8 cellular contexts compared by ENCODE assay signal in the genomic region with DNA sequence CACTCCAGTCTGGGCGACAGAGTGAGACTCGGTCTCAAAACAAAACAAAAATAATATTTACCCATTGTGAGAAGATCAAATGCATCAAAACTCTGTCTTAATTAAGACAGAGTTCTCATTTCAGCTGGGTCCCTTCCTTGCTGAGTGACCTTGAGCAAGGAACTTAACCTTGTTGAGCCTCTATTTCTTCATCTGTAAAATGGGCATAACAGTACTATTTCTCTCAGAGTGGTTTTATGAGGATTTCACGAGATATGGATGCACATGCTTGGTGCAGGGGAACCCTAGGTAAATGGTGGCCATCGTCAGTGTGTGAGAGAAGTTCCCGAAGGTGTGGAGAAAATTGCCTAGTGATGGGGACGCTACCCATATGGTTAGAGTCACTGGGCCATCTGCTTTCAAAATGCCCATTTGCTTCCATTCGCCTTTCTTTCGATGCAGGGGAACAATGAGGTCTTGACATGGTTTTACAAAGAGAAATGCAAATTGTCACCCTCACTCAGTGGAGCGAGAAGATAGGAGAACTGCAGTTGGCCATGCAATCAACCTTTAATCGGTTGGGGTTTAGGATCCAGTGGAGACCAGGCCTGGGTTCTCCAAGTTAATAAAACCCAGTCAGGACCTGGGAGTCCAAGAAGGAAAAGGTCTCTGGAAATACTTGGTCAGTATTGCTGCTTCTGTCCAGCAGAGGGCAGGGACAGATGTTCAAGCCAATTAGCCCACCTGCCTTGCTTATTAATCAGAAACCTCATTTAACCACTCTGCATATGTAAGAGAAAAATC. TPM values are rescaled to one million over a fixed set of nuclear protein-coding genes. Genes with fewer than 3 reads are reported as not detected.
DNase-seq lines count a peak whose midpoint lies in the region; ATAC-seq and TF ChIP-seq lines count a peak whose summit lies in the region.

No MANE protein-coding gene starts in this region.

- no peaks in the 10 kb centered on the region for H3K27me3 Mint-ChIP-seq in activated CD8-positive, alpha-beta T cell treated with anti-CD3 and anti-CD28 coated beads for 36 hours
- peaks cover 11% of the 10 kb centered on the region for H3K27me3 Mint-ChIP-seq in activated CD8-positive, alpha-beta T cell treated with anti-CD3 and anti-CD28 coated beads, Interleukin-2, amount 10 ng/mL, durations not matched to agents 7 days and 5 days (ENCODE audit: low read depth)
- peaks cover 2% of the 10 kb centered on the region for H3K27me3 Mint-ChIP-seq in activated T-helper 2 cell treated with anti-CD3 and anti-CD28 coated beads, Interferon-gamma antibody, Interleukin-2, Interleukin-4, amounts not matched to agents 10 μg/mL and 5 μg/mL and 100 μg/mL, durations not matched to agents 14 hours and 24 hours and 36 hours (ENCODE audit: low read depth)

- POLR2A ChIA-PET in activated CD8-positive, alpha-beta T cell treated with anti-CD3 and anti-CD28 coated beads for 36 hours (lab: Charles Lee) = no interaction called here
- POLR2A ChIA-PET in activated CD8-positive, alpha-beta T cell treated with anti-CD3 and anti-CD28 coated beads, Interleukin-2, amount 10 ng/mL, durations not matched to agents 7 days and 5 days (lab: Charles Lee) = no interaction called here

- ATAC-seq in activated CD8-positive, alpha-beta T cell treated with anti-CD3 and anti-CD28 coated beads for 36 hours = no peak
- ATAC-seq in activated CD8-positive, alpha-beta T cell treated with anti-CD3 and anti-CD28 coated beads, Interleukin-2, amount 10 ng/mL, durations not matched to agents 7 days and 5 days = no peak
- ATAC-seq in upper lobe of right lung = peak; percentile 66
- no peak for ATAC-seq in HG02610 (IDR thresholded peaks at IDR 0.05; ENCODE audit: unreplicated experiment)

- no peaks in the 10 kb centered on the region for H3K27me3 ChIP-seq in hepatocyte
- no peaks in the 10 kb centered on the region for H3K27me3 ChIP-seq in upper lobe of right lung

- H3K9me2 ChIP-seq in hepatocyte (replicated peaks; ENCODE audit: insufficient read depth) = no peaks in the 10 kb centered on the region

- H3K4me1 Mint-ChIP-seq in activated CD8-positive, alpha-beta T cell treated with anti-CD3 and anti-CD28 coated beads for 36 hours (ENCODE audit: low read depth) = no peaks in the 10 kb centered on the region
- no peaks in the 10 kb centered on the region for H3K4me1 Mint-ChIP-seq in activated CD8-positive, alpha-beta T cell treated with anti-CD3 and anti-CD28 coated beads, Interleukin-2, amount 10 ng/mL, durations not matched to agents 7 days and 5 days (ENCODE audit: low read depth)
- H3K4me1 Mint-ChIP-seq in activated T-helper 2 cell treated with anti-CD3 and anti-CD28 coated beads, Interferon-gamma antibody, Interleukin-2, Interleukin-4, amounts not matched to agents 10 μg/mL and 5 μg/mL and 100 μg/mL, durations not matched to agents 14 hours and 24 hours and 36 hours (ENCODE audit: low read depth) = no peaks in the 10 kb centered on the region

- no peak overlapping the region for H3K4me3 Mint-ChIP-seq in activated CD8-positive, alpha-beta T cell treated with anti-CD3 and anti-CD28 coated beads for 36 hours
- no peak overlapping the region for H3K4me3 Mint-ChIP-seq in activated CD8-positive, alpha-beta T cell treated with anti-CD3 and anti-CD28 coated beads, Interleukin-2, amount 10 ng/mL, durations not matched to agents 7 days and 5 days
- H3K4me3 Mint-ChIP-seq in activated T-helper 2 cell treated with anti-CD3 and anti-CD28 coated beads, Interferon-gamma antibody, Interleukin-2, Interleukin-4, amounts not matched to agents 10 μg/mL and 5 μg/mL and 100 μg/mL, durations not matched to agents 14 hours and 24 hours and 36 hours (ENCODE audit: low read depth) = no peak overlapping the region

- no peaks in the 10 kb centered on the region for H3K36me3 Mint-ChIP-seq in activated CD8-positive, alpha-beta T cell treated with anti-CD3 and anti-CD28 coated beads for 36 hours (ENCODE audit: low read depth)
- no peaks in the 10 kb centered on the region for H3K36me3 Mint-ChIP-seq in activated CD8-positive, alpha-beta T cell treated with anti-CD3 and anti-CD28 coated beads, Interleukin-2, amount 10 ng/mL, durations not matched to agents 7 days and 5 days (ENCODE audit: low read depth)
- H3K36me3 Mint-ChIP-seq in activated T-helper 2 cell treated with anti-CD3 and anti-CD28 coated beads, Interferon-gamma antibody, Interleukin-2, Interleukin-4, amounts not matched to agents 10 μg/mL and 5 μg/mL and 100 μg/mL, durations not matched to agents 14 hours and 24 hours and 36 hours (ENCODE audit: low read depth) = no peaks in the 10 kb centered on the region

- H3K27ac Mint-ChIP-seq in activated CD8-positive, alpha-beta T cell treated with anti-CD3 and anti-CD28 coated beads for 36 hours = no peak overlapping the region
- no peak overlapping the region for H3K27ac Mint-ChIP-seq in activated CD8-positive, alpha-beta T cell treated with anti-CD3 and anti-CD28 coated beads, Interleukin-2, amount 10 ng/mL, durations not matched to agents 7 days and 5 days
- no peak overlapping the region for H3K27ac Mint-ChIP-seq in activated T-helper 2 cell treated with anti-CD3 and anti-CD28 coated beads, Interferon-gamma antibody, Interleukin-2, Interleukin-4, amounts not matched to agents 10 μg/mL and 5 μg/mL and 100 μg/mL, durations not matched to agents 14 hours and 24 hours and 36 hours

- no peak overlapping the region for H2AFZ ChIP-seq in hepatocyte

- CTCF ChIA-PET in activated CD8-positive, alpha-beta T cell treated with anti-CD3 and anti-CD28 coated beads for 36 hours (lab: Charles Lee) = no interaction called here
- CTCF ChIA-PET in activated CD8-positive, alpha-beta T cell treated with anti-CD3 and anti-CD28 coated beads, Interleukin-2, amount 10 ng/mL, durations not matched to agents 7 days and 5 days (lab: Charles Lee) = no interaction called here

- H3K27ac ChIP-seq in VCaP (no peak overlapping the region), hepatocyte (no peak overlapping the region), upper lobe of right lung (no peak overlapping the region)

- H3K9me3 Mint-ChIP-seq in activated CD8-positive, alpha-beta T cell treated with anti-CD3 and anti-CD28 coated beads for 36 hours = no peaks in the 10 kb centered on the region
- no peaks in the 10 kb centered on the region for H3K9me3 Mint-ChIP-seq in activated CD8-positive, alpha-beta T cell treated with anti-CD3 and anti-CD28 coated beads, Interleukin-2, amount 10 ng/mL, durations not matched to agents 7 days and 5 days (ENCODE audit: insufficient read depth)
- no peaks in the 10 kb centered on the region for H3K9me3 Mint-ChIP-seq in activated T-helper 2 cell treated with anti-CD3 and anti-CD28 coated beads, Interferon-gamma antibody, Interleukin-2, Interleukin-4, amounts not matched to agents 10 μg/mL and 5 μg/mL and 100 μg/mL, durations not matched to agents 14 hours and 24 hours and 36 hours

- no peaks in the 10 kb centered on the region for H3K9me3 ChIP-seq in hepatocyte (ENCODE audit: low read depth)
- H3K9me3 ChIP-seq in upper lobe of right lung = no peaks in the 10 kb centered on the region

- no peak overlapping the region for H3K4me2 ChIP-seq in hepatocyte

- no peak for DNase-seq in activated CD8-positive, alpha-beta T cell treated with anti-CD3 and anti-CD28 coated beads for 36 hours
- no peak for DNase-seq in activated CD8-positive, alpha-beta T cell treated with anti-CD3 and anti-CD28 coated beads, Interleukin-2, amount 10 ng/mL, durations not matched to agents 7 days and 5 days
- DNase-seq in hepatocyte (ENCODE audit: low spot score) = no peak
- DNase-seq in upper lobe of right lung = no peak
- DNase-seq in activated T-helper 2 cell treated with anti-CD3 and anti-CD28 coated beads, Interferon-gamma antibody, Interleukin-2, Interleukin-4, amounts not matched to agents 10 μg/mL and 5 μg/mL and 100 μg/mL, durations not matched to agents 14 hours and 24 hours and 36 hours (ENCODE audit: low spot score) = no peak
- no peak for DNase-seq in NK-92 treated with Interleukin-12 subunit alpha and Interleukin-12 subunit beta, amount 100 ng/mL, for 24 hours (lab: John Stamatoyannopoulos, UW)

- H3K4me3 ChIP-seq in hepatocyte (no peak overlapping the region), upper lobe of right lung (no peak overlapping the region)

- intact Hi-C loops in activated CD8-positive, alpha-beta T cell treated with anti-CD3 and anti-CD28 coated beads for 36 hours (cut with micrococcal nuclease) = no loop called here
- intact Hi-C loops in upper lobe of right lung (cut with DNase I) = no loop called here
- intact Hi-C loops in activated T-helper 2 cell treated with anti-CD3 and anti-CD28 coated beads, Interferon-gamma antibody, Interleukin-2, Interleukin-4, amounts not matched to agents 10 μg/mL and 5 μg/mL and 100 μg/mL, durations not matched to agents 14 hours and 24 hours and 36 hours (cut with micrococcal nuclease) = no loop called here

- H3K4me1 ChIP-seq in hepatocyte (ENCODE audit: insufficient read depth) (peaks cover 4% of the 10 kb centered on the region), upper lobe of right lung (no peaks in the 10 kb centered on the region)

- H3K79me2 ChIP-seq in hepatocyte = no peaks in the 10 kb centered on the region

- no peaks in the 10 kb centered on the region for H4K20me1 ChIP-seq in hepatocyte (ENCODE audit: insufficient read depth, poor library complexity, severe bottlenecking)

- H3K36me3 ChIP-seq in hepatocyte (replicated peaks; ENCODE audit: insufficient read depth, low read depth) (no peaks in the 10 kb centered on the region), upper lobe of right lung (no peaks in the 10 kb centered on the region)

- WGBS in hepatocyte (ENCODE audit: low lambda C conversion rate, missing lambda C conversion rate) = 92% methylated on average over 10 of the region's 10 CpGs

- TF ChIP-seq CTCF in activated CD8-positive, alpha-beta T cell treated with anti-CD3 and anti-CD28 coated beads for 36 hours (IDR thresholded peaks at IDR 0.05) = peak; percentile 19
- TF ChIP-seq CTCF in VCaP (conservative IDR thresholded peaks at IDR 0.05) (peak; percentile 81), hepatocyte (IDR thresholded peaks at IDR 0.05; ENCODE audit: poor library complexity) (peak; percentile 36), upper lobe of right lung (IDR thresholded peaks at IDR 0.05) (peak; percentile 57)

RNA-seq across cellular contexts. Expression of a gene that starts 37.1 kb away (rescaled TPM):
- total RNA-seq in activated CD8-positive, alpha-beta T cell treated with anti-CD3 and anti-CD28 coated beads for 36 hours = 1 to 10 TPM; 2.0 to 2.9 TPM
- under 1 TPM; 0.70 to 0.82 TPM for total RNA-seq in activated CD8-positive, alpha-beta T cell treated with anti-CD3 and anti-CD28 coated beads, Interleukin-2, amount 10 ng/mL, durations not matched to agents 7 days and 5 days
- total RNA-seq in hepatocyte = 1.6 and 3.7 TPM in 2 replicates
- 3.0 and 8.5 TPM in 2 replicates for polyA plus RNA-seq in hepatocyte
- 2.5 TPM for total RNA-seq in upper lobe of right lung
- total RNA-seq in activated T-helper 2 cell treated with anti-CD3 and anti-CD28 coated beads, Interferon-gamma antibody, Interleukin-2, Interleukin-4, amounts not matched to agents 10 μg/mL and 5 μg/mL and 100 μg/mL, durations not matched to agents 14 hours and 24 hours and 36 hours = 0.80 and 0.82 TPM in 2 replicates

Comparison
In these comparisons a context has a peak if more than half of its experiments do, and no peak if none do; other contexts are left out.
1. CTCF ChIP-seq: peak in every context shown above with its lines; median percentile 81 in VCaP; 57 in upper lobe of right lung; 36 in hepatocyte; 19 in activated CD8-positive, alpha-beta T cell treated with anti-CD3 and anti-CD28 coated beads for 36 hours.